In genomic region chr17:64599187-64599676, GRCh38 we compare ENCODE assay signal across 9 cellular contexts.
DNase-seq lines count a peak whose midpoint lies in the region; ATAC-seq and TF ChIP-seq lines count a peak whose summit lies in the region.
"Had no signal": no experiment of that assay in that cellular context is flagged by ENCODE, and none has a peak within 500 bp of the region (broad histone marks: within the 10 kb centered on the region; RNA-seq: fewer than 3 reads in every experiment).

No MANE protein-coding gene starts in this region.

- peak overlapping the region; percentile 58 to 93 (median 87) for H3K27ac Mint-ChIP-seq in CD4-positive, alpha-beta memory T cell

- no peaks in the 10 kb centered on the region for H3K27me3 Mint-ChIP-seq in CD4-positive, alpha-beta memory T cell
- H3K27me3 Mint-ChIP-seq: brain had no signal

- no peaks in the 10 kb centered on the region for H3K36me3 ChIP-seq in CD4-positive, alpha-beta memory T cell (ENCODE audit: insufficient read depth, low read length)
- H3K36me3 ChIP-seq in Panc1 (ENCODE audit: control insufficient read depth, insufficient read depth, low read length), result no peaks in the 10 kb centered on the region; the same call in 1 of the 2 replicates

- no peaks in the 10 kb centered on the region for H3K9me3 ChIP-seq in CD4-positive, alpha-beta memory T cell (ENCODE audit: control insufficient read depth in 1 of 2, low read length in 2 of 2)
- H3K9me3 ChIP-seq in Panc1 (ENCODE audit: control insufficient read depth, insufficient read depth, low read depth, low read length), result no peaks in the 10 kb centered on the region

- POLR2A ChIA-PET in CD4-positive, alpha-beta memory T cell (lab: Charles Lee; ENCODE audit: partially characterized antibody), result interaction anchor here (1.2 to 1.3 kb wide), 2 partner anchors 94 to 453 kb away, joined by 3 read pairs; no protein-coding TSS in a partner anchor
- POLR2A ChIA-PET in Panc1 (lab: Charles Lee), result interaction anchor here (0.6 kb wide), 1 partner anchor 177 kb away, joined by 5 read pairs; no protein-coding TSS in a partner anchor

- CTCF ChIA-PET in CD4-positive, alpha-beta memory T cell (lab: Charles Lee; ENCODE audit: partially characterized antibody), result interaction anchor here (0.7 to 1.7 kb wide), 6 partner anchors 11 to 179 kb away, joined by 3 to 10 read pairs (median 4); no protein-coding TSS in a partner anchor
- CTCF ChIA-PET in Panc1 (lab: Charles Lee), result no interaction called here

- H3K4me1 ChIP-seq in CD4-positive, alpha-beta memory T cell (ENCODE audit: insufficient read depth, low read length), result peaks cover 22% of the 10 kb centered on the region
- H3K4me1 ChIP-seq in Panc1 (ENCODE audit: control insufficient read depth, insufficient read depth, low read length), result peaks cover 3% of the 10 kb centered on the region

- peaks cover 10 to 13% of the 10 kb centered on the region in 2 donors for H3K36me3 Mint-ChIP-seq in CD4-positive, alpha-beta memory T cell

- intact Hi-C loops in CD4-positive, alpha-beta memory T cell (cut with micrococcal nuclease), result loop anchor here (5.0 kb wide), 1 partner anchor 138 kb away; no protein-coding TSS in a partner anchor
- intact Hi-C loops in Panc1 (cut with micrococcal nuclease; ENCODE audit: unreplicated experiment), result no loop called here
- intact Hi-C loops in posterior vena cava (cut with DNase I), result loop anchor here in 1 of 2 donors (10.0 kb wide), 1 partner anchor 74 kb away; no protein-coding TSS in a partner anchor

- H3K27ac ChIP-seq in CD4-positive, alpha-beta memory T cell (ENCODE audit: low read depth, low read length), result peak overlapping the region; percentile 28
- no peak overlapping the region for H3K27ac ChIP-seq in Panc1 (ENCODE audit: low read length)

- peaks cover 18 to 39% (median 33%) of the 10 kb centered on the region in 4 donors for H3K4me1 Mint-ChIP-seq in CD4-positive, alpha-beta memory T cell

- peak; percentile 40 to 77 (median 51) for DNase-seq in CD4-positive, alpha-beta memory T cell
- DNase-seq in Panc1 (ENCODE audit: low read depth, low spot score) (no peak), NCI-H1417 (lab: John Stamatoyannopoulos, UW) (no peak), posterior vena cava (ENCODE audit: low spot score) (no peak), epidermal melanocyte (ENCODE audit: insufficient read length, low spot score) (no peak)
- DNase-seq in activated gamma-delta T cell treated with anti-CD3 and anti-CD28 coated beads, Interleukin-2, amount 50 U/mL, for 16 hours (ENCODE audit: low read depth), result peak; percentile 36
- peak; percentile 43 to 48 for DNase-seq in stimulated activated CD4-positive, alpha-beta T cell treated with anti-CD3 and anti-CD28 coated beads, Interleukin-2, amount 100 ng/mL, for 24 hours

- in situ Hi-C loops in Panc1 (cut with HindIII; ENCODE audit: low pct_unique_long_range_greater_than_20kb, low sequenced_read_pairs), result no loop called here

- TF ChIP-seq CTCF in Panc1 (IDR thresholded peaks at IDR 0.05), result no peak

- H3K4me3 Mint-ChIP-seq in CD4-positive, alpha-beta memory T cell, result peak overlapping the region; percentile 43 to 86 (median 76)
- H3K4me3 Mint-ChIP-seq: brain had no signal

- ATAC-seq in GM21825 (IDR thresholded peaks at IDR 0.05; ENCODE audit: unreplicated experiment) (peak; percentile 84), Panc1 (peak; percentile 90)

- BruUV-seq in Panc1 (replicated peaks; lab: Mats Ljungman, UMichigan), result no TSS peak

- no peak overlapping the region for H3K4me3 ChIP-seq in CD4-positive, alpha-beta memory T cell (ENCODE audit: low read length in 2 of 2)
- H3K4me3 ChIP-seq in Panc1 (ENCODE audit: low read depth in 2 of 2, low read length in 2 of 2), result no peak overlapping the region; a peak in 1 of 4 replicates

- H3K9me3 Mint-ChIP-seq in CD4-positive, alpha-beta memory T cell, result no peaks in the 10 kb centered on the region
- H3K9me3 Mint-ChIP-seq: brain had no signal

- no peaks in the 10 kb centered on the region for H3K27me3 ChIP-seq in CD4-positive, alpha-beta memory T cell (ENCODE audit: insufficient read depth, low read length)
- no peaks in the 10 kb centered on the region for H3K27me3 ChIP-seq in Panc1 (ENCODE audit: control insufficient read depth, insufficient read depth, low read length)

Comparison
In these comparisons a context has a peak if more than half of its experiments do, and no peak if none do; other contexts are left out.
1. DNase-seq: peak in CD4-positive, alpha-beta memory T cell (5 of 5), activated gamma-delta T cell treated with anti-CD3 and anti-CD28 coated beads, Interleukin-2, amount 50 U/mL, for 16 hours (single experiment) and stimulated activated CD4-positive, alpha-beta T cell treated with anti-CD3 and anti-CD28 coated beads, Interleukin-2, amount 100 ng/mL, for 24 hours (2 of 2); none in Panc1 (single experiment), NCI-H1417 (0 of 3), posterior vena cava (single experiment) and epidermal melanocyte (single experiment).